In genomic region chr17:76598004-76598439, GRCh38 we compare ENCODE assay signal across 12 cellular contexts. TPM values are rescaled to one million over a fixed set of nuclear protein-coding genes. Genes with fewer than 3 reads are reported as not detected.
DNase-seq lines count a peak whose midpoint lies in the region; ATAC-seq and TF ChIP-seq lines count a peak whose summit lies in the region.
"Had no signal": no experiment of that assay in that cellular context is flagged by ENCODE, and none has a peak within 500 bp of the region (broad histone marks: within the 10 kb centered on the region; RNA-seq: fewer than 3 reads in every experiment).

No MANE protein-coding gene starts in this region.

- peak overlapping the region; percentile 60 for H3K9ac ChIP-seq in mammary epithelial cell (ENCODE audit: insufficient read depth, low read length)

- CTCF ChIA-PET in mammary epithelial cell (lab: Charles Lee; ENCODE audit: low non-redundant PET): interaction anchor here (0.6 to 0.7 kb wide), 2 partner anchors 26 to 331 kb away, joined by 3 read pairs; no protein-coding TSS in a partner anchor

- no peaks in the 10 kb centered on the region for H3K79me2 ChIP-seq in mammary epithelial cell (ENCODE audit: insufficient read depth, low read length)

- no peaks in the 10 kb centered on the region for H3K36me3 ChIP-seq in mammary epithelial cell (ENCODE audit: insufficient read depth, low read length)
- H3K36me3 ChIP-seq: esophagus muscularis mucosa, Peyer's patch had no signal

- peak overlapping the region; percentile 57 for H3K4me2 ChIP-seq in mammary epithelial cell (ENCODE audit: insufficient read depth, low read depth, low read length)

- no peaks in the 10 kb centered on the region for H4K20me1 ChIP-seq in mammary epithelial cell (ENCODE audit: insufficient read depth, low read length)

- H3K9me3 ChIP-seq in mammary epithelial cell (replicated peaks; ENCODE audit: insufficient read depth, low read length): peaks cover 1% of the 10 kb centered on the region
- H3K9me3 ChIP-seq: esophagus muscularis mucosa, Peyer's patch had no signal

- H3K27ac Mint-ChIP-seq in activated naive CD4-positive, alpha-beta T cell treated with anti-CD3 and anti-CD28 coated beads, Interleukin-2, amount 50 U/mL, for 72 hours: no peak overlapping the region
- H3K27ac Mint-ChIP-seq: stimulated activated naive CD8-positive, alpha-beta T cell treated with anti-CD3 and anti-CD28 coated beads, Interleukin-15, Interleukin-2, amounts not matched to agents 100 ng/mL and 50 ng/mL, for 24 hours had no signal

- dilution Hi-C loops in mammary epithelial cell (cut with HindIII; ENCODE audit: low sequenced_read_pairs): no loop called here

- no peak overlapping the region for H3K4me3 ChIP-seq in mammary epithelial cell (replicated peaks in 1 of 3; ENCODE audit: insufficient read depth in 1 of 3, low read depth in 2 of 3, low read length in 3 of 3)
- H3K4me3 ChIP-seq: esophagus muscularis mucosa, Peyer's patch had no signal

- peak overlapping the region; percentile 82 for H3K27ac ChIP-seq in mammary epithelial cell (ENCODE audit: insufficient read depth, low read depth, low read length)
- H3K27ac ChIP-seq: esophagus muscularis mucosa, Peyer's patch had no signal

- TSS peak; percentile 62 for BruUV-seq in mammary epithelial cell (replicated peaks; lab: Mats Ljungman, UMichigan)

- H2AFZ ChIP-seq in mammary epithelial cell (ENCODE audit: low read depth, low read length): no peak overlapping the region

- H3K27me3 ChIP-seq in mammary epithelial cell (ENCODE audit: insufficient read depth, low read length): no peaks in the 10 kb centered on the region
- H3K27me3 ChIP-seq: Peyer's patch had no signal

- TF ChIP-seq CTCF in mammary epithelial cell (conservative IDR thresholded peaks at IDR 0.05 in 1 of 2, IDR thresholded peaks at IDR 0.05 in 1 of 2; ENCODE audit: extremely low read depth in 1 of 2, insufficient read depth in 1 of 2, low read depth in 1 of 2, low read length in 2 of 2): no peak

- peaks cover 60% of the 10 kb centered on the region for H3K4me1 ChIP-seq in mammary epithelial cell (ENCODE audit: insufficient read depth, low read length)
- H3K4me1 ChIP-seq: Peyer's patch had no signal

- peaks cover 3 to 12% of the 10 kb centered on the region in 2 donors for H3K9me3 Mint-ChIP-seq in activated naive CD4-positive, alpha-beta T cell treated with anti-CD3 and anti-CD28 coated beads, Interleukin-2, amount 50 U/mL, for 72 hours
- H3K9me3 Mint-ChIP-seq: stimulated activated naive CD8-positive, alpha-beta T cell treated with anti-CD3 and anti-CD28 coated beads, Interleukin-15, Interleukin-2, amounts not matched to agents 100 ng/mL and 50 ng/mL, for 24 hours had no signal

- no peak for ATAC-seq in activated naive CD4-positive, alpha-beta T cell treated with anti-CD3 and anti-CD28 coated beads, Interleukin-2, amount 50 U/mL, for 72 hours

- WGBS in mammary epithelial cell (ENCODE audit: low coverage, missing lambda C conversion rate): 10% methylated on average over 2 of the region's 2 CpGs

- intact Hi-C loops in mammary epithelial cell (cut with micrococcal nuclease): no loop called here

- in situ Hi-C loops in mammary epithelial cell (cut with MboI; ENCODE audit: low sequenced_read_pairs in 2 of 2): no loop called here

- H3K36me3 Mint-ChIP-seq in activated naive CD4-positive, alpha-beta T cell treated with anti-CD3 and anti-CD28 coated beads, Interleukin-2, amount 50 U/mL, for 72 hours: peaks cover 0 to 5% of the 10 kb centered on the region in 2 donors

- DNase-seq in DMS79 treated with DMSO at 0.1 percent for 48 hours (lab: John Stamatoyannopoulos, UW) (peak; percentile 43), NCI-H2196 (lab: John Stamatoyannopoulos, UW; ENCODE audit: unreplicated experiment) (peak; percentile 81), mammary epithelial cell (no peak), nucleus accumbens (lab: John Stamatoyannopoulos, UW) (peak in 42 of 56 donors; percentile 3 to 74 (median 42)), NCI-H446 treated with DMSO at 0.1 percent for 48 hours (lab: John Stamatoyannopoulos, UW) (no peak), KG1 (lab: John Stamatoyannopoulos, UW) (no peak), DMS 273 (lab: John Stamatoyannopoulos, UW; ENCODE audit: unreplicated experiment) (no peak)
- no peak for DNase-seq in activated naive CD4-positive, alpha-beta T cell treated with anti-CD3 and anti-CD28 coated beads, Interleukin-2, amount 50 U/mL, for 72 hours (ENCODE audit: low spot score in 2 of 2)
- DNase-seq: activated CD4-positive, alpha-beta T cell treated with anti-CD3 and anti-CD28 coated beads, Interleukin-2, amount 50 U/mL, for 1 hour; Peyer's patch had no signal

RNA-seq across cellular contexts. Expression of gene ST6GALNAC2, which starts 12.4 kb away (rescaled TPM):
- total RNA-seq in mammary epithelial cell: 100 to 1,000 TPM in 1 of 2 donors, 10 to 100 TPM in 1; 65.1 to 221 TPM
- polyA plus RNA-seq in mammary epithelial cell: 48.7 TPM
- 31.0 TPM for polyA minus RNA-seq in mammary epithelial cell
- not detected for total RNA-seq in activated naive CD4-positive, alpha-beta T cell treated with anti-CD3 and anti-CD28 coated beads, Interleukin-2, amount 50 U/mL, for 72 hours

RNA-seq across cellular contexts. Expression of gene ST6GALNAC1, which starts 45.5 kb away (rescaled TPM):
- total RNA-seq in mammary epithelial cell: not detected
- not detected for polyA plus RNA-seq in mammary epithelial cell
- polyA minus RNA-seq in mammary epithelial cell: not detected
- 1 to 10 TPM; 1.0 to 3.0 TPM for total RNA-seq in activated naive CD4-positive, alpha-beta T cell treated with anti-CD3 and anti-CD28 coated beads, Interleukin-2, amount 50 U/mL, for 72 hours

RNA-seq across cellular contexts. Expression of gene PRCD, which starts 58.2 kb away (rescaled TPM):
- total RNA-seq in mammary epithelial cell: 1 to 10 TPM in 1 of 2 donors, under 1 TPM in 1; 0.66 to 1.2 TPM
- polyA plus RNA-seq in mammary epithelial cell: 0.71 TPM
- polyA minus RNA-seq in mammary epithelial cell: not detected
- total RNA-seq in activated naive CD4-positive, alpha-beta T cell treated with anti-CD3 and anti-CD28 coated beads, Interleukin-2, amount 50 U/mL, for 72 hours: not detected

Comparison
In these comparisons a context has a peak if more than half of its experiments do, and no peak if none do; other contexts are left out.
1. DNase-seq: peak in DMS79 treated with DMSO at 0.1 percent for 48 hours (single experiment), NCI-H2196 (single experiment) and nucleus accumbens (42 of 56); none in mammary epithelial cell (single experiment), NCI-H446 treated with DMSO at 0.1 percent for 48 hours (single experiment), activated naive CD4-positive, alpha-beta T cell treated with anti-CD3 and anti-CD28 coated beads, Interleukin-2, amount 50 U/mL, for 72 hours (0 of 2), KG1 (single experiment) and DMS 273 (single experiment).
2. RNA of gene ST6GALNAC2, which starts 12.4 kb away (total RNA-seq): 65.1 to 221 TPM in mammary epithelial cell; not detected in activated naive CD4-positive, alpha-beta T cell treated with anti-CD3 and anti-CD28 coated beads, Interleukin-2, amount 50 U/mL, for 72 hours; every median in the first group is over 10 times any median in the second.